In the genomic region with DNA sequence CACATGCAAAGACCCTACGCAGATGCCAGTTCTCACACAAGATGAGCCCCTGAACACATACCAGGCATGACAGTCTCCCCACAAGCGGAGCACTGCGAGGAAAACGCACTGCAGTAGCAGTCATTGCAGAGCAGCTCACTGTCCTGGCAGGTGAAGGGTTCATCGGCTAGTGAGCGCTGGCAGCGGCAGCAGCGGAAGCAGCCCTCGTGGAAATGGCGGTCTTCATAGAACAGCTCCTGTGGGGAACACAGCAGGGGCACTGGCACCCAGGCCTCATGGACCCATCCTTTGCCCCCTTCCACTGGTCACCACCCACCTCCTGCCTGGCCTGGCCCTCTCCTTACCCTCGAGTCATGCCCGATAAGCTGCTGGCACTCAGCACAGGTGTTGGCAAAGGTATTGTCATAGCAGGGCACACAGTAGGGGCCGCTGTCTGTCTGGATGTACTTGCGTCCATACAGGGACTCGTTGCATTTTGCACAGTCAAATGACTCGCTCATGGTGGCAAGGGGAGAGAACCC, we compare ENCODE assay signal across 9 cellular contexts. TPM values are rescaled to one million over a fixed set of nuclear protein-coding genes. Genes with fewer than 3 reads are reported as not detected.
DNase-seq lines count a peak whose midpoint lies in the region; ATAC-seq and TF ChIP-seq lines count a peak whose summit lies in the region.
"Had no signal": no experiment of that assay in that cellular context is flagged by ENCODE, and none has a peak within 500 bp of the region (broad histone marks: within the 10 kb centered on the region; RNA-seq: fewer than 3 reads in every experiment).

No MANE protein-coding gene starts in this region.

- POLR2A ChIA-PET in naive thymus-derived CD4-positive, alpha-beta T cell (lab: Charles Lee) = no interaction called here

- peak overlapping the region; percentile 92 for H3K27ac Mint-ChIP-seq in activated naive CD4-positive, alpha-beta T cell treated with anti-CD3 and anti-CD28 coated beads, Interleukin-2, amount 50 U/mL, for 24 hours
- H3K27ac Mint-ChIP-seq in naive thymus-derived CD4-positive, alpha-beta T cell = peak overlapping the region in 5 of 9 donors; percentile 11 to 89 (median 54)

- H3K36me3 Mint-ChIP-seq in activated naive CD4-positive, alpha-beta T cell treated with anti-CD3 and anti-CD28 coated beads, Interleukin-2, amount 50 U/mL, for 24 hours = peaks cover 3% of the 10 kb centered on the region
- H3K36me3 Mint-ChIP-seq in naive thymus-derived CD4-positive, alpha-beta T cell = peaks cover 0 to 7% (median 3%) of the 10 kb centered on the region in 5 donors

- DNase-seq in activated naive CD4-positive, alpha-beta T cell treated with anti-CD3 and anti-CD28 coated beads, Interleukin-2, amount 50 U/mL, for 16 hours = no peak
- no peak for DNase-seq in caudate nucleus (lab: John Stamatoyannopoulos, UW)
- DNase-seq in naive thymus-derived CD4-positive, alpha-beta T cell = no peak
- no peak for DNase-seq in upper lobe of right lung
- no peak for DNase-seq in NCI-H2171 treated with DMSO at 0.1 percent for 48 hours (lab: John Stamatoyannopoulos, UW)
- no peak for DNase-seq in SW 1271 (lab: John Stamatoyannopoulos, UW)

- H3K27me3 ChIP-seq in naive thymus-derived CD4-positive, alpha-beta T cell (ENCODE audit: control insufficient read depth in 2 of 2, insufficient read depth in 2 of 2, low read length in 2 of 2) = no peaks in the 10 kb centered on the region
- H3K27me3 ChIP-seq in upper lobe of right lung = no peaks in the 10 kb centered on the region

- no peak for TF ChIP-seq CTCF in upper lobe of right lung (IDR thresholded peaks at IDR 0.05)

- ATAC-seq in naive thymus-derived CD4-positive, alpha-beta T cell = no peak
- no peak for ATAC-seq in upper lobe of right lung
- ATAC-seq in GM18519 (IDR thresholded peaks at IDR 0.05; ENCODE audit: low FRiP score, unreplicated experiment) = no peak

- peaks cover 72% of the 10 kb centered on the region for H3K4me1 Mint-ChIP-seq in activated naive CD4-positive, alpha-beta T cell treated with anti-CD3 and anti-CD28 coated beads, Interleukin-2, amount 50 U/mL, for 24 hours
- H3K4me1 Mint-ChIP-seq in naive thymus-derived CD4-positive, alpha-beta T cell = peaks cover 31 to 60% (median 42%) of the 10 kb centered on the region in 7 donors

- no peaks in the 10 kb centered on the region for H3K36me3 ChIP-seq in naive thymus-derived CD4-positive, alpha-beta T cell (ENCODE audit: control insufficient read depth in 2 of 3, insufficient read depth in 3 of 3, low read length in 3 of 3)
- peaks cover 15% of the 10 kb centered on the region for H3K36me3 ChIP-seq in upper lobe of right lung

- no peaks in the 10 kb centered on the region for H3K27me3 Mint-ChIP-seq in activated naive CD4-positive, alpha-beta T cell treated with anti-CD3 and anti-CD28 coated beads, Interleukin-2, amount 50 U/mL, for 24 hours
- no peaks in the 10 kb centered on the region for H3K27me3 Mint-ChIP-seq in naive thymus-derived CD4-positive, alpha-beta T cell

- H3K27ac ChIP-seq in caudate nucleus (ENCODE audit: low read depth, low read length) = peak overlapping the region; percentile 58
- no peak overlapping the region for H3K27ac ChIP-seq in naive thymus-derived CD4-positive, alpha-beta T cell (ENCODE audit: low read depth, low read length)
- peak overlapping the region; percentile 89 for H3K27ac ChIP-seq in upper lobe of right lung
- H3K27ac ChIP-seq: C4-2B had no signal

- H3K9me3 Mint-ChIP-seq in activated naive CD4-positive, alpha-beta T cell treated with anti-CD3 and anti-CD28 coated beads, Interleukin-2, amount 50 U/mL, for 24 hours = no peaks in the 10 kb centered on the region
- peaks cover 0 to 3% (median 0%) of the 10 kb centered on the region in 11 donors for H3K9me3 Mint-ChIP-seq in naive thymus-derived CD4-positive, alpha-beta T cell

- H3K9me3 ChIP-seq in naive thymus-derived CD4-positive, alpha-beta T cell (ENCODE audit: control insufficient read depth in 2 of 3, low read length in 3 of 3) = no peaks in the 10 kb centered on the region
- no peaks in the 10 kb centered on the region for H3K9me3 ChIP-seq in upper lobe of right lung

- peak overlapping the region; percentile 51 for H3K4me3 Mint-ChIP-seq in activated naive CD4-positive, alpha-beta T cell treated with anti-CD3 and anti-CD28 coated beads, Interleukin-2, amount 50 U/mL, for 24 hours
- H3K4me3 Mint-ChIP-seq in naive thymus-derived CD4-positive, alpha-beta T cell = peak overlapping the region in 1 of 10 donors; percentile 59

- peaks cover under 1 to 8% of the 10 kb centered on the region in 2 donors for H3K4me1 ChIP-seq in naive thymus-derived CD4-positive, alpha-beta T cell (ENCODE audit: control insufficient read depth in 2 of 2, insufficient read depth in 2 of 2, low read length in 2 of 2)
- H3K4me1 ChIP-seq in upper lobe of right lung = peaks cover 64% of the 10 kb centered on the region

- H3K4me3 ChIP-seq in naive thymus-derived CD4-positive, alpha-beta T cell (ENCODE audit: low read length) = no peak overlapping the region
- no peak overlapping the region for H3K4me3 ChIP-seq in upper lobe of right lung

- intact Hi-C loops in naive thymus-derived CD4-positive, alpha-beta T cell (cut with micrococcal nuclease) = no loop called here
- intact Hi-C loops in upper lobe of right lung (cut with DNase I) = no loop called here

- CTCF ChIA-PET in naive thymus-derived CD4-positive, alpha-beta T cell (lab: Charles Lee) = no interaction called here

RNA-seq across cellular contexts. Expression of gene FHL3, which starts 6.3 kb away (rescaled TPM):
- total RNA-seq in naive thymus-derived CD4-positive, alpha-beta T cell = 10 to 100 TPM in 2 of 5 experiments, 1 to 10 TPM in 3; 2.9 to 19.0 (median 8.6) TPM
- polyA plus RNA-seq in naive thymus-derived CD4-positive, alpha-beta T cell = 1 to 10 TPM; 5.1 to 8.8 TPM
- total RNA-seq in upper lobe of right lung = 22.4 TPM

RNA-seq across cellular contexts. Expression of gene SF3A3, which starts 9.2 kb away (rescaled TPM):
- 10 to 100 TPM; 43.2 to 90.4 (median 77.6) TPM for total RNA-seq in naive thymus-derived CD4-positive, alpha-beta T cell
- polyA plus RNA-seq in naive thymus-derived CD4-positive, alpha-beta T cell = 100 to 1,000 TPM; 116 to 118 TPM
- 48.7 TPM for total RNA-seq in upper lobe of right lung

RNA-seq across cellular contexts. Expression of gene UTP11, which starts 13.6 kb away (rescaled TPM):
- 10 to 100 TPM in 3 of 5 experiments, 1 to 10 TPM in 2; 8.2 to 42.8 (median 15.7) TPM for total RNA-seq in naive thymus-derived CD4-positive, alpha-beta T cell
- 10 to 100 TPM; 17.4 to 26.0 TPM for polyA plus RNA-seq in naive thymus-derived CD4-positive, alpha-beta T cell
- 29.1 TPM for total RNA-seq in upper lobe of right lung

RNA-seq across cellular contexts. Expression of gene POU3F1, which starts 47.6 kb away (rescaled TPM):
- under 1 TPM in 2 of 5 experiments, not detected in 3; 0.17 to 0.19 TPM for total RNA-seq in naive thymus-derived CD4-positive, alpha-beta T cell
- polyA plus RNA-seq in naive thymus-derived CD4-positive, alpha-beta T cell = not detected
- not detected for total RNA-seq in upper lobe of right lung

RNA-seq across cellular contexts. Expression of gene INPP5B, which starts 52.1 kb away (rescaled TPM):
- 10 to 100 TPM; 23.3 to 35.7 (median 30.6) TPM for total RNA-seq in naive thymus-derived CD4-positive, alpha-beta T cell
- polyA plus RNA-seq in naive thymus-derived CD4-positive, alpha-beta T cell = 10 to 100 TPM; 14.1 to 23.9 TPM
- 44.8 TPM for total RNA-seq in upper lobe of right lung
